Comparison of ENCODE assay signal across 1 cellular context in the genomic region with DNA sequence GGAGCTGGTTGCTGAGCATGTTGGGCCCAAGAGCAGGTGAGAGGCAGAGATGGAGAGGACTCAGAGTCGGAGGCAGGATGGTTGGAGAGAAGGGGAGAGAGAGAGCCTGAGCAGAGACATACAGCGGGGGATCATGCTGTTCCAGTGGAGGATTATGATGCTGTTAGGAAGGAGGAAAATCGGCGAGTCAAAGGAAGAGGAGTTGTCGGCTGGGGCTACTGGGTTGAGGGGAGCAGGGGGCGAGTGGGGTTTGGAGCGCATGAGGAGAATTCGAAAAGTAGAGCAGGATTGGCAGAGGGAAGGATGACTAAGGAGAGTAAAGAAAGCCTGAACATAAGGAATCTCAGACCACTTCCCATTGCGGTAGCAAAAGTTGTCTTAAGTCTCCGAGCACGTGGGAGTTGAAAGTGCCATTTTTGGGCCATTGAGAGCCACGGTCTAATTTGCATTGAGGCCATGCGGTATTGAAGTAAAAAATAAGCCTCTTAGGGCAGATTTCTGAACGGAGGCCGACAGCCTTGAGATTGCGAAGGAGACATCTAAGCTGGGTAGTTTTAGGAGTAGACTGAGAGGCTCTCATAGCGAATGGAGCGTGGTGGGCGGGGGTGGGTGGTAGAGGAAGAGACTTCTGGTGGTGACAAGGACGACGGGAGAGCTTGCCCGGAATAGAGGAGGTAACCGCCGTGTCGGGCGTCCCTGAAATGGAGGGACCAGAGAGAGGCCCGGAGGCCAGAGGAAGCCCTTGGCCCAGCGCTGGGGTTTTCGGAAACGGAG.
A peak's percentile ranks its signal among the peaks of the same experiment; 100 is the strongest.
TF ChIP-seq lines count a peak whose summit lies in the region.

No MANE protein-coding gene starts in this region.

TF ChIP-seq in K562, 482 proteins besides CTCF, POLR2A, EP300 and RAD21 (continued from another document and continues in another):
- TF ChIP-seq, protein P1, sequence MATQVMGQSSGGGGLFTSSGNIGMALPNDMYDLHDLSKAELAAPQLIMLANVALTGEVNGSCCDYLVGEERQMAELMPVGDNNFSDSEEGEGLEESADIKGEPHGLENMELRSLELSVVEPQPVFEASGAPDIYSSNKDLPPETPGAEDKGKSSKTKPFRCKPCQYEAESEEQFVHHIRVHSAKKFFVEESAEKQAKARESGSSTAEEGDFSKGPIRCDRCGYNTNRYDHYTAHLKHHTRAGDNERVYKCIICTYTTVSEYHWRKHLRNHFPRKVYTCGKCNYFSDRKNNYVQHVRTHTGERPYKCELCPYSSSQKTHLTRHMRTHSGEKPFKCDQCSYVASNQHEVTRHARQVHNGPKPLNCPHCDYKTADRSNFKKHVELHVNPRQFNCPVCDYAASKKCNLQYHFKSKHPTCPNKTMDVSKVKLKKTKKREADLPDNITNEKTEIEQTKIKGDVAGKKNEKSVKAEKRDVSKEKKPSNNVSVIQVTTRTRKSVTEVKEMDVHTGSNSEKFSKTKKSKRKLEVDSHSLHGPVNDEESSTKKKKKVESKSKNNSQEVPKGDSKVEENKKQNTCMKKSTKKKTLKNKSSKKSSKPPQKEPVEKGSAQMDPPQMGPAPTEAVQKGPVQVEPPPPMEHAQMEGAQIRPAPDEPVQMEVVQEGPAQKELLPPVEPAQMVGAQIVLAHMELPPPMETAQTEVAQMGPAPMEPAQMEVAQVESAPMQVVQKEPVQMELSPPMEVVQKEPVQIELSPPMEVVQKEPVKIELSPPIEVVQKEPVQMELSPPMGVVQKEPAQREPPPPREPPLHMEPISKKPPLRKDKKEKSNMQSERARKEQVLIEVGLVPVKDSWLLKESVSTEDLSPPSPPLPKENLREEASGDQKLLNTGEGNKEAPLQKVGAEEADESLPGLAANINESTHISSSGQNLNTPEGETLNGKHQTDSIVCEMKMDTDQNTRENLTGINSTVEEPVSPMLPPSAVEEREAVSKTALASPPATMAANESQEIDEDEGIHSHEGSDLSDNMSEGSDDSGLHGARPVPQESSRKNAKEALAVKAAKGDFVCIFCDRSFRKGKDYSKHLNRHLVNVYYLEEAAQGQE (CRISPR knock-in tag; IDR thresholded peaks at IDR 0.05; ENCODE audit: low read depth), result 0 out of 2 replicates have a peak, but pooled peaks have one; percentile 44
- TF ChIP-seq RBBP5 (IDR thresholded peaks at IDR 0.05; ENCODE audit: borderline replicate concordance, insufficient read depth, low read length, poor library complexity, severe bottlenecking), result no peak
- TF ChIP-seq, protein P2, sequence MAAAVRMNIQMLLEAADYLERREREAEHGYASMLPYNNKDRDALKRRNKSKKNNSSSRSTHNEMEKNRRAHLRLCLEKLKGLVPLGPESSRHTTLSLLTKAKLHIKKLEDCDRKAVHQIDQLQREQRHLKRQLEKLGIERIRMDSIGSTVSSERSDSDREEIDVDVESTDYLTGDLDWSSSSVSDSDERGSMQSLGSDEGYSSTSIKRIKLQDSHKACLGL (CRISPR knock-in tag; IDR thresholded peaks at IDR 0.05; ENCODE audit: borderline replicate concordance, poor library complexity, severe bottlenecking), result peak; percentile 41
- no peak for TF ChIP-seq SMARCA4 (IDR thresholded peaks at IDR 0.05)
- TF ChIP-seq POLR2B (IDR thresholded peaks at IDR 0.05; ENCODE audit: low read depth, partially characterized antibody), result no peak
- TF ChIP-seq POLR3G (IDR thresholded peaks at IDR 0.05; ENCODE audit: extremely low read depth, insufficient read length, insufficient replicate concordance), result no peak
- TF ChIP-seq POLR2H (tag; IDR thresholded peaks at IDR 0.05; ENCODE audit: low read depth), result no peak
- no peak for TF ChIP-seq CSDE1 (IDR thresholded peaks at IDR 0.05)
- TF ChIP-seq ZNF232 (CRISPR knock-in tag; IDR thresholded peaks at IDR 0.05), result no peak
- no peak for TF ChIP-seq ZNF561 (CRISPR knock-in tag; conservative IDR thresholded peaks at IDR 0.05)
- no peak for TF ChIP-seq RFX7 (CRISPR knock-in tag; IDR thresholded peaks at IDR 0.05)
- no peak for TF ChIP-seq MTA2 (IDR thresholded peaks at IDR 0.05; ENCODE audit: low read depth)
- TF ChIP-seq RFX1 (IDR thresholded peaks at IDR 0.05), result no peak
- TF ChIP-seq, protein P3, sequence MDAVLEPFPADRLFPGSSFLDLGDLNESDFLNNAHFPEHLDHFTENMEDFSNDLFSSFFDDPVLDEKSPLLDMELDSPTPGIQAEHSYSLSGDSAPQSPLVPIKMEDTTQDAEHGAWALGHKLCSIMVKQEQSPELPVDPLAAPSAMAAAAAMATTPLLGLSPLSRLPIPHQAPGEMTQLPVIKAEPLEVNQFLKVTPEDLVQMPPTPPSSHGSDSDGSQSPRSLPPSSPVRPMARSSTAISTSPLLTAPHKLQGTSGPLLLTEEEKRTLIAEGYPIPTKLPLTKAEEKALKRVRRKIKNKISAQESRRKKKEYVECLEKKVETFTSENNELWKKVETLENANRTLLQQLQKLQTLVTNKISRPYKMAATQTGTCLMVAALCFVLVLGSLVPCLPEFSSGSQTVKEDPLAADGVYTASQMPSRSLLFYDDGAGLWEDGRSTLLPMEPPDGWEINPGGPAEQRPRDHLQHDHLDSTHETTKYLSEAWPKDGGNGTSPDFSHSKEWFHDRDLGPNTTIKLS (IDR thresholded peaks at IDR 0.05; ENCODE audit: borderline replicate concordance, low read depth), result no peak
- TF ChIP-seq, protein P4, sequence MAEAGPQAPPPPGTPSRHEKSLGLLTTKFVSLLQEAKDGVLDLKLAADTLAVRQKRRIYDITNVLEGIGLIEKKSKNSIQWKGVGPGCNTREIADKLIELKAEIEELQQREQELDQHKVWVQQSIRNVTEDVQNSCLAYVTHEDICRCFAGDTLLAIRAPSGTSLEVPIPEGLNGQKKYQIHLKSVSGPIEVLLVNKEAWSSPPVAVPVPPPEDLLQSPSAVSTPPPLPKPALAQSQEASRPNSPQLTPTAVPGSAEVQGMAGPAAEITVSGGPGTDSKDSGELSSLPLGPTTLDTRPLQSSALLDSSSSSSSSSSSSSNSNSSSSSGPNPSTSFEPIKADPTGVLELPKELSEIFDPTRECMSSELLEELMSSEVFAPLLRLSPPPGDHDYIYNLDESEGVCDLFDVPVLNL (CRISPR knock-in tag; IDR thresholded peaks at IDR 0.05; ENCODE audit: low read depth), result peak; percentile 42; the same call in 1 of the 2 replicates
- TF ChIP-seq TGIF2 (CRISPR knock-in tag; IDR thresholded peaks at IDR 0.05), result no peak
- peak; percentile 21; the same call in 1 of the 2 replicates for TF ChIP-seq DPF2 (IDR thresholded peaks at IDR 0.05)
- TF ChIP-seq, protein P5, sequence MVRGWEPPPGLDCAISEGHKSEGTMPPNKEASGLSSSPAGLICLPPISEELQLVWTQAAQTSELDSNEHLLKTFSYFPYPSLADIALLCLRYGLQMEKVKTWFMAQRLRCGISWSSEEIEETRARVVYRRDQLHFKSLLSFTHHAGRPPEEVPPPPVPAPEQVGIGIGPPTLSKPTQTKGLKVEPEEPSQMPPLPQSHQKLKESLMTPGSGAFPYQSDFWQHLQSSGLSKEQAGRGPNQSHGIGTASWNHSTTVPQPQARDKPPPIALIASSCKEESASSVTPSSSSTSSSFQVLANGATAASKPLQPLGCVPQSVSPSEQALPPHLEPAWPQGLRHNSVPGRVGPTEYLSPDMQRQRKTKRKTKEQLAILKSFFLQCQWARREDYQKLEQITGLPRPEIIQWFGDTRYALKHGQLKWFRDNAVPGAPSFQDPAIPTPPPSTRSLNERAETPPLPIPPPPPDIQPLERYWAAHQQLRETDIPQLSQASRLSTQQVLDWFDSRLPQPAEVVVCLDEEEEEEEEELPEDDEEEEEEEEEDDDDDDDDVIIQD (CRISPR knock-in tag; IDR thresholded peaks at IDR 0.05), result no peak
- TF ChIP-seq MAFK (IDR thresholded peaks at IDR 0.05; ENCODE audit: low read length), result no peak
- no peak for TF ChIP-seq RBM17 (IDR thresholded peaks at IDR 0.05; ENCODE audit: borderline replicate concordance, low read depth, low read length)
- TF ChIP-seq KDM5B (IDR thresholded peaks at IDR 0.05; ENCODE audit: insufficient replicate concordance, low read depth, low read length), result no peak
- TF ChIP-seq SMAD3 (CRISPR knock-in tag; conservative IDR thresholded peaks at IDR 0.05), result peak; percentile 69; the same call in 1 of the 2 replicates
- no peak for TF ChIP-seq NELFE (IDR thresholded peaks at IDR 0.05; ENCODE audit: insufficient read depth, insufficient read length)
- no peak for TF ChIP-seq NFIX (CRISPR knock-in tag; IDR thresholded peaks at IDR 0.05; ENCODE audit: low read depth)
- TF ChIP-seq, protein P6, sequence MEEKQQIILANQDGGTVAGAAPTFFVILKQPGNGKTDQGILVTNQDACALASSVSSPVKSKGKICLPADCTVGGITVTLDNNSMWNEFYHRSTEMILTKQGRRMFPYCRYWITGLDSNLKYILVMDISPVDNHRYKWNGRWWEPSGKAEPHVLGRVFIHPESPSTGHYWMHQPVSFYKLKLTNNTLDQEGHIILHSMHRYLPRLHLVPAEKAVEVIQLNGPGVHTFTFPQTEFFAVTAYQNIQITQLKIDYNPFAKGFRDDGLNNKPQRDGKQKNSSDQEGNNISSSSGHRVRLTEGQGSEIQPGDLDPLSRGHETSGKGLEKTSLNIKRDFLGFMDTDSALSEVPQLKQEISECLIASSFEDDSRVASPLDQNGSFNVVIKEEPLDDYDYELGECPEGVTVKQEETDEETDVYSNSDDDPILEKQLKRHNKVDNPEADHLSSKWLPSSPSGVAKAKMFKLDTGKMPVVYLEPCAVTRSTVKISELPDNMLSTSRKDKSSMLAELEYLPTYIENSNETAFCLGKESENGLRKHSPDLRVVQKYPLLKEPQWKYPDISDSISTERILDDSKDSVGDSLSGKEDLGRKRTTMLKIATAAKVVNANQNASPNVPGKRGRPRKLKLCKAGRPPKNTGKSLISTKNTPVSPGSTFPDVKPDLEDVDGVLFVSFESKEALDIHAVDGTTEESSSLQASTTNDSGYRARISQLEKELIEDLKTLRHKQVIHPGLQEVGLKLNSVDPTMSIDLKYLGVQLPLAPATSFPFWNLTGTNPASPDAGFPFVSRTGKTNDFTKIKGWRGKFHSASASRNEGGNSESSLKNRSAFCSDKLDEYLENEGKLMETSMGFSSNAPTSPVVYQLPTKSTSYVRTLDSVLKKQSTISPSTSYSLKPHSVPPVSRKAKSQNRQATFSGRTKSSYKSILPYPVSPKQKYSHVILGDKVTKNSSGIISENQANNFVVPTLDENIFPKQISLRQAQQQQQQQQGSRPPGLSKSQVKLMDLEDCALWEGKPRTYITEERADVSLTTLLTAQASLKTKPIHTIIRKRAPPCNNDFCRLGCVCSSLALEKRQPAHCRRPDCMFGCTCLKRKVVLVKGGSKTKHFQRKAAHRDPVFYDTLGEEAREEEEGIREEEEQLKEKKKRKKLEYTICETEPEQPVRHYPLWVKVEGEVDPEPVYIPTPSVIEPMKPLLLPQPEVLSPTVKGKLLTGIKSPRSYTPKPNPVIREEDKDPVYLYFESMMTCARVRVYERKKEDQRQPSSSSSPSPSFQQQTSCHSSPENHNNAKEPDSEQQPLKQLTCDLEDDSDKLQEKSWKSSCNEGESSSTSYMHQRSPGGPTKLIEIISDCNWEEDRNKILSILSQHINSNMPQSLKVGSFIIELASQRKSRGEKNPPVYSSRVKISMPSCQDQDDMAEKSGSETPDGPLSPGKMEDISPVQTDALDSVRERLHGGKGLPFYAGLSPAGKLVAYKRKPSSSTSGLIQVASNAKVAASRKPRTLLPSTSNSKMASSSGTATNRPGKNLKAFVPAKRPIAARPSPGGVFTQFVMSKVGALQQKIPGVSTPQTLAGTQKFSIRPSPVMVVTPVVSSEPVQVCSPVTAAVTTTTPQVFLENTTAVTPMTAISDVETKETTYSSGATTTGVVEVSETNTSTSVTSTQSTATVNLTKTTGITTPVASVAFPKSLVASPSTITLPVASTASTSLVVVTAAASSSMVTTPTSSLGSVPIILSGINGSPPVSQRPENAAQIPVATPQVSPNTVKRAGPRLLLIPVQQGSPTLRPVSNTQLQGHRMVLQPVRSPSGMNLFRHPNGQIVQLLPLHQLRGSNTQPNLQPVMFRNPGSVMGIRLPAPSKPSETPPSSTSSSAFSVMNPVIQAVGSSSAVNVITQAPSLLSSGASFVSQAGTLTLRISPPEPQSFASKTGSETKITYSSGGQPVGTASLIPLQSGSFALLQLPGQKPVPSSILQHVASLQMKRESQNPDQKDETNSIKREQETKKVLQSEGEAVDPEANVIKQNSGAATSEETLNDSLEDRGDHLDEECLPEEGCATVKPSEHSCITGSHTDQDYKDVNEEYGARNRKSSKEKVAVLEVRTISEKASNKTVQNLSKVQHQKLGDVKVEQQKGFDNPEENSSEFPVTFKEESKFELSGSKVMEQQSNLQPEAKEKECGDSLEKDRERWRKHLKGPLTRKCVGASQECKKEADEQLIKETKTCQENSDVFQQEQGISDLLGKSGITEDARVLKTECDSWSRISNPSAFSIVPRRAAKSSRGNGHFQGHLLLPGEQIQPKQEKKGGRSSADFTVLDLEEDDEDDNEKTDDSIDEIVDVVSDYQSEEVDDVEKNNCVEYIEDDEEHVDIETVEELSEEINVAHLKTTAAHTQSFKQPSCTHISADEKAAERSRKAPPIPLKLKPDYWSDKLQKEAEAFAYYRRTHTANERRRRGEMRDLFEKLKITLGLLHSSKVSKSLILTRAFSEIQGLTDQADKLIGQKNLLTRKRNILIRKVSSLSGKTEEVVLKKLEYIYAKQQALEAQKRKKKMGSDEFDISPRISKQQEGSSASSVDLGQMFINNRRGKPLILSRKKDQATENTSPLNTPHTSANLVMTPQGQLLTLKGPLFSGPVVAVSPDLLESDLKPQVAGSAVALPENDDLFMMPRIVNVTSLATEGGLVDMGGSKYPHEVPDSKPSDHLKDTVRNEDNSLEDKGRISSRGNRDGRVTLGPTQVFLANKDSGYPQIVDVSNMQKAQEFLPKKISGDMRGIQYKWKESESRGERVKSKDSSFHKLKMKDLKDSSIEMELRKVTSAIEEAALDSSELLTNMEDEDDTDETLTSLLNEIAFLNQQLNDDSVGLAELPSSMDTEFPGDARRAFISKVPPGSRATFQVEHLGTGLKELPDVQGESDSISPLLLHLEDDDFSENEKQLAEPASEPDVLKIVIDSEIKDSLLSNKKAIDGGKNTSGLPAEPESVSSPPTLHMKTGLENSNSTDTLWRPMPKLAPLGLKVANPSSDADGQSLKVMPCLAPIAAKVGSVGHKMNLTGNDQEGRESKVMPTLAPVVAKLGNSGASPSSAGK (IDR thresholded peaks at IDR 0.05), result peak; percentile 96
- TF ChIP-seq, protein P7, sequence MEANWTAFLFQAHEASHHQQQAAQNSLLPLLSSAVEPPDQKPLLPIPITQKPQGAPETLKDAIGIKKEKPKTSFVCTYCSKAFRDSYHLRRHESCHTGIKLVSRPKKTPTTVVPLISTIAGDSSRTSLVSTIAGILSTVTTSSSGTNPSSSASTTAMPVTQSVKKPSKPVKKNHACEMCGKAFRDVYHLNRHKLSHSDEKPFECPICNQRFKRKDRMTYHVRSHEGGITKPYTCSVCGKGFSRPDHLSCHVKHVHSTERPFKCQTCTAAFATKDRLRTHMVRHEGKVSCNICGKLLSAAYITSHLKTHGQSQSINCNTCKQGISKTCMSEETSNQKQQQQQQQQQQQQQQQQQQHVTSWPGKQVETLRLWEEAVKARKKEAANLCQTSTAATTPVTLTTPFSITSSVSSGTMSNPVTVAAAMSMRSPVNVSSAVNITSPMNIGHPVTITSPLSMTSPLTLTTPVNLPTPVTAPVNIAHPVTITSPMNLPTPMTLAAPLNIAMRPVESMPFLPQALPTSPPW (CRISPR knock-in tag; IDR thresholded peaks at IDR 0.05), result peak; percentile 23; the same call in 1 of the 2 replicates
- TF ChIP-seq TAF1 (IDR thresholded peaks at IDR 0.05; ENCODE audit: control insufficient read depth, extremely low read depth, insufficient read depth, low read length, severe bottlenecking), result no peak
- TF ChIP-seq HDAC6 (IDR thresholded peaks at IDR 0.05; ENCODE audit: low read depth, low read length), result no peak
- TF ChIP-seq, protein P8, sequence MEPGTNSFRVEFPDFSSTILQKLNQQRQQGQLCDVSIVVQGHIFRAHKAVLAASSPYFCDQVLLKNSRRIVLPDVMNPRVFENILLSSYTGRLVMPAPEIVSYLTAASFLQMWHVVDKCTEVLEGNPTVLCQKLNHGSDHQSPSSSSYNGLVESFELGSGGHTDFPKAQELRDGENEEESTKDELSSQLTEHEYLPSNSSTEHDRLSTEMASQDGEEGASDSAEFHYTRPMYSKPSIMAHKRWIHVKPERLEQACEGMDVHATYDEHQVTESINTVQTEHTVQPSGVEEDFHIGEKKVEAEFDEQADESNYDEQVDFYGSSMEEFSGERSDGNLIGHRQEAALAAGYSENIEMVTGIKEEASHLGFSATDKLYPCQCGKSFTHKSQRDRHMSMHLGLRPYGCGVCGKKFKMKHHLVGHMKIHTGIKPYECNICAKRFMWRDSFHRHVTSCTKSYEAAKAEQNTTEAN (CRISPR knock-in tag; IDR thresholded peaks at IDR 0.05), result no peak
- no peak for TF ChIP-seq GTF2A2 (tag; IDR thresholded peaks at IDR 0.05)
